ENCODE assay signal across 13 cellular contexts in the genomic region with DNA sequence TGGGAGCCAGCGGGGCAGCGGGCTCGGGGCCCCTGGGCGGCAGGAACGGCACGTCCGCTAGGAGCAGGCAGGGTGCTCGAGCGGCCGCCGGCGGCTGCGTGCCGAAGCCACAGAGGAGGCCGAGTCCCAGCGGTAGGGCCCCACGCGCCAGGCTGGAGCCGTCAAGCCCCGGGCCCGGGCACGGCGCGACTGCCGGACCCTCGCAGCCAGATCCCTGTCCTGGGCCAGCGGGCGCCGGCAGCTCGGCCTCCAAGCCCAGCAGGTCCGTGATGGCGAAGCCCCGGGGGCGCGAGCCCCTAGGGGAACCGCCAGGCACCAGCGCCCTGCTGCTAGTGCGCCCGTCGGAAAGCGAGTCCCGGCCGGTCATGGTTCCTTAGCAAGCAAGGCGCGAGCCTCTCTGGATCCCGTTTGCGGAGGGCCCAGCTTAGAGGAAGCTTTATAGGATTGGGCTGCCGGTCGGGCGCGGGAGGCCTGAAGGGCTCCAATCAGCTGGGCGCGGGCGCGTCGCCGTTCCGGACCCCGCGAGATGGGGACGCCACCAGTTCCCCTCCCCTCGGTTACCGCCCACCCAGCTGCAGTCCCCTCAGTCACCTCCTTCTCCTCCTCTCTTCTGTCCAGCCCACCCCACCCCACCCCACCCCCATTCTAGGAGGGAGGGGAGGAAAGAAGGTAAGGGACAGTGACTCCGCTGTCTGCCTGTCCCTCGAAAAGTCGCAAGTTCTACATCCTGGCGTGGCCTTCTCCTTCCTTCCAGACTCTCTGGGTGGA. TPM values are rescaled to one million over a fixed set of nuclear protein-coding genes. Genes with fewer than 3 reads are reported as not detected.
DNase-seq lines count a peak whose midpoint lies in the region; ATAC-seq and TF ChIP-seq lines count a peak whose summit lies in the region.
"Had no signal": no experiment of that assay in that cellular context is flagged by ENCODE, and none has a peak within 500 bp of the region (broad histone marks: within the 10 kb centered on the region; RNA-seq: fewer than 3 reads in every experiment).

Gene VSX1, minus strand, starts transcription at position 412 of the 768 bp plus-strand sequence. Its CDS starts 45 bp downstream, at position 367.

- no peak for DNase-seq in CD4-positive, alpha-beta T cell
- no peak for DNase-seq in naive thymus-derived CD4-positive, alpha-beta T cell
- DNase-seq in stimulated activated CD4-positive, alpha-beta T cell treated with anti-CD3 and anti-CD28 coated beads, Interleukin-4, amount 100 ng/mL, for 24 hours: no peak
- DNase-seq in SKM-1 (lab: John Stamatoyannopoulos, UW; ENCODE audit: unreplicated experiment): no peak
- no peak for DNase-seq in Peyer's patch
- DNase-seq in smooth muscle cell (lab: John Stamatoyannopoulos, UW; ENCODE audit: unreplicated experiment): no peak
- DNase-seq: activated CD4-positive, alpha-beta T cell treated with anti-CD3 and anti-CD28 coated beads, Interleukin-2, amount 50 U/mL, for 1 hour; brain microvascular endothelial cell; NCI-H345; OCI-M1 had no signal

- ATAC-seq in CD4-positive, alpha-beta T cell (ENCODE audit: poor library complexity): no peak
- no peak for ATAC-seq in naive thymus-derived CD4-positive, alpha-beta T cell
- ATAC-seq: gastroesophageal sphincter had no signal

- peaks cover 5% of the 10 kb centered on the region for H3K4me1 ChIP-seq in ACC112 (ENCODE audit: control insufficient read depth, insufficient read depth, low read length, unreplicated experiment)
- H3K4me1 ChIP-seq in naive thymus-derived CD4-positive, alpha-beta T cell (ENCODE audit: control insufficient read depth in 2 of 2, insufficient read depth in 2 of 2, low read length in 2 of 2): peaks cover 14 to 21% of the 10 kb centered on the region in 2 donors
- H3K4me1 ChIP-seq in Peyer's patch: peaks cover 0 to 18% (median 2%) of the 10 kb centered on the region in 4 donors
- H3K4me1 ChIP-seq in smooth muscle cell (ENCODE audit: low read depth): peaks cover 5% of the 10 kb centered on the region

- intact Hi-C loops in CD4-positive, alpha-beta T cell (cut with DNase I, micrococcal nuclease): loop anchor here in 1 of 2 experiments (5.0 kb wide), 1 partner anchor 115 kb away; the partner anchor contains the start of gene ENTPD6
- intact Hi-C loops in naive thymus-derived CD4-positive, alpha-beta T cell (cut with micrococcal nuclease): loop anchor here (1.0 to 5.0 kb wide), 2 partner anchors 8 to 115 kb away; partner anchors contain the start of gene ENTPD6 (in 1 of the 2)

- no peaks in the 10 kb centered on the region for H3K36me3 Mint-ChIP-seq in CD4-positive, alpha-beta T cell (ENCODE audit: low read depth)
- H3K36me3 Mint-ChIP-seq in brain: no peaks in the 10 kb centered on the region
- H3K36me3 Mint-ChIP-seq in naive thymus-derived CD4-positive, alpha-beta T cell: peaks cover 0 to 8% (median 0%) of the 10 kb centered on the region in 5 donors

- H3K27ac ChIP-seq in ACC112 (ENCODE audit: low read depth, low read length) (no peak within 1 kb of the TSS), Peyer's patch (no peak within 1 kb of the TSS), smooth muscle cell (ENCODE audit: low read depth) (no peak within 1 kb of the TSS)
- no peak within 1 kb of the TSS for H3K27ac ChIP-seq in CD4-positive, alpha-beta T cell (ENCODE audit: low read depth, low read length)
- no peak within 1 kb of the TSS for H3K27ac ChIP-seq in naive thymus-derived CD4-positive, alpha-beta T cell (ENCODE audit: low read depth, low read length)
- H3K27ac ChIP-seq: brain microvascular endothelial cell, gastroesophageal sphincter had no signal

- H3K36me3 ChIP-seq in ACC112 (ENCODE audit: insufficient read depth, low read length) (no peaks in the 10 kb centered on the region), Peyer's patch (no peaks in the 10 kb centered on the region), smooth muscle cell (ENCODE audit: low read depth) (no peaks in the 10 kb centered on the region)
- no peaks in the 10 kb centered on the region for H3K36me3 ChIP-seq in naive thymus-derived CD4-positive, alpha-beta T cell (ENCODE audit: control insufficient read depth in 2 of 3, insufficient read depth in 3 of 3, low read length in 3 of 3)
- H3K36me3 ChIP-seq: brain microvascular endothelial cell, gastroesophageal sphincter had no signal

- CTCF ChIA-PET in CD4-positive, alpha-beta T cell (lab: Charles Lee): interaction anchor here (0.8 kb wide), 1 partner anchor 178 kb away, joined by 3 read pairs; no protein-coding TSS in a partner anchor
- CTCF ChIA-PET in naive thymus-derived CD4-positive, alpha-beta T cell (lab: Charles Lee): no interaction called here

- H3K79me2 ChIP-seq in ACC112 (ENCODE audit: control insufficient read depth, insufficient read depth, low read length, unreplicated experiment) (no peaks in the 10 kb centered on the region), smooth muscle cell (ENCODE audit: low read depth) (no peaks in the 10 kb centered on the region)

- TF ChIP-seq CTCF in CD4-positive, alpha-beta T cell (IDR thresholded peaks at IDR 0.05): no peak
- TF ChIP-seq CTCF in brain (conservative IDR thresholded peaks at IDR 0.05): no peak
- no peak for TF ChIP-seq CTCF in Peyer's patch (IDR thresholded peaks at IDR 0.05)
- no peak for TF ChIP-seq CTCF in smooth muscle cell (IDR thresholded peaks at IDR 0.05; ENCODE audit: borderline replicate concordance, insufficient read depth, poor library complexity, severe bottlenecking)

- no peak within 1 kb of the TSS for H3K4me2 ChIP-seq in smooth muscle cell

- H3K27me3 Mint-ChIP-seq in CD4-positive, alpha-beta T cell: peaks cover 81% of the 10 kb centered on the region
- H3K27me3 Mint-ChIP-seq in brain: peaks cover 98% of the 10 kb centered on the region
- peaks cover 68 to 90% (median 73%) of the 10 kb centered on the region in 5 donors for H3K27me3 Mint-ChIP-seq in naive thymus-derived CD4-positive, alpha-beta T cell

- no peaks in the 10 kb centered on the region for H4K20me1 ChIP-seq in smooth muscle cell (ENCODE audit: low read depth)

- H3K9me3 ChIP-seq in CD4-positive, alpha-beta T cell (ENCODE audit: control insufficient read depth, low read length): no peaks in the 10 kb centered on the region
- no peaks in the 10 kb centered on the region for H3K9me3 ChIP-seq in naive thymus-derived CD4-positive, alpha-beta T cell (ENCODE audit: control insufficient read depth in 2 of 3, low read length in 3 of 3)
- H3K9me3 ChIP-seq in Peyer's patch (no peaks in the 10 kb centered on the region), smooth muscle cell (replicated peaks; ENCODE audit: low read depth) (no peaks in the 10 kb centered on the region)
- H3K9me3 ChIP-seq: gastroesophageal sphincter had no signal

- no peaks in the 10 kb centered on the region for H3K9me3 Mint-ChIP-seq in CD4-positive, alpha-beta T cell
- H3K9me3 Mint-ChIP-seq in brain: peaks cover 0 to 14% (median 9%) of the 10 kb centered on the region in 5 experiments
- H3K9me3 Mint-ChIP-seq in naive thymus-derived CD4-positive, alpha-beta T cell: peaks cover 0 to 8% (median 0%) of the 10 kb centered on the region in 11 donors

- H3K9ac ChIP-seq in smooth muscle cell (ENCODE audit: low read depth): no peak within 1 kb of the TSS

- no peaks in the 10 kb centered on the region for H3F3A ChIP-seq in smooth muscle cell (ENCODE audit: low read depth)

- H3K27me3 ChIP-seq in ACC112 (ENCODE audit: insufficient read depth, low read length) (peaks cover 90% of the 10 kb centered on the region), Peyer's patch (peaks cover 0 to 40% of the 10 kb centered on the region in 2 donors), smooth muscle cell (ENCODE audit: low read depth) (peaks cover 100% of the 10 kb centered on the region)
- peaks cover 83% of the 10 kb centered on the region for H3K27me3 ChIP-seq in CD4-positive, alpha-beta T cell (ENCODE audit: control insufficient read depth, insufficient read depth, low read length)
- H3K27me3 ChIP-seq in naive thymus-derived CD4-positive, alpha-beta T cell (ENCODE audit: control insufficient read depth in 2 of 2, insufficient read depth in 2 of 2, low read length in 2 of 2): peaks cover 23 to 25% of the 10 kb centered on the region in 2 donors

- H3K4me3 Mint-ChIP-seq in CD4-positive, alpha-beta T cell: peak within 1 kb of the TSS; percentile 15
- peak within 1 kb of the TSS; percentile 50 to 77 (median 64) for H3K4me3 Mint-ChIP-seq in brain
- H3K4me3 Mint-ChIP-seq in naive thymus-derived CD4-positive, alpha-beta T cell: peak within 1 kb of the TSS in 8 of 10 donors; percentile 27 to 82 (median 52)

- H3K4me3 ChIP-seq in ACC112 (ENCODE audit: low read depth, low read length) (peak within 1 kb of the TSS; percentile 65; the same call in 1 of the 2 replicates), Peyer's patch (no peak within 1 kb of the TSS), smooth muscle cell (no peak within 1 kb of the TSS)
- no peak within 1 kb of the TSS for H3K4me3 ChIP-seq in naive thymus-derived CD4-positive, alpha-beta T cell (ENCODE audit: low read length)
- H3K4me3 ChIP-seq: gastroesophageal sphincter had no signal

- no peak within 1 kb of the TSS for H3K27ac Mint-ChIP-seq in CD4-positive, alpha-beta T cell
- H3K27ac Mint-ChIP-seq in brain: no peak within 1 kb of the TSS
- peak within 1 kb of the TSS in 1 of 9 donors; percentile 48 for H3K27ac Mint-ChIP-seq in naive thymus-derived CD4-positive, alpha-beta T cell

- H2AFZ ChIP-seq in ACC112 (ENCODE audit: low read length, unreplicated experiment): no peak within 1 kb of the TSS
- H2AFZ ChIP-seq in smooth muscle cell (ENCODE audit: low read depth): no peak within 1 kb of the TSS

- WGBS in smooth muscle cell (ENCODE audit: low lambda C conversion rate): 18% methylated on average over 41 of the region's 67 CpGs

- POLR2A ChIA-PET in CD4-positive, alpha-beta T cell (lab: Charles Lee): interaction anchor here (0.8 kb wide), 1 partner anchor 9 kb away, joined by 3 read pairs; no protein-coding TSS in a partner anchor
- POLR2A ChIA-PET in naive thymus-derived CD4-positive, alpha-beta T cell (lab: Charles Lee): interaction anchor here (0.6 kb wide), 1 partner anchor 113 kb away, joined by 3 read pairs; no protein-coding TSS in a partner anchor

- TF ChIP-seq POLR2A in Peyer's patch (IDR thresholded peaks at IDR 0.05): no peak

- H3K4me1 Mint-ChIP-seq in CD4-positive, alpha-beta T cell (ENCODE audit: low read depth): peaks cover 24% of the 10 kb centered on the region
- H3K4me1 Mint-ChIP-seq in brain: peaks cover 23% of the 10 kb centered on the region
- peaks cover 11 to 40% (median 27%) of the 10 kb centered on the region in 7 donors for H3K4me1 Mint-ChIP-seq in naive thymus-derived CD4-positive, alpha-beta T cell

RNA-seq across cellular contexts. Expression of gene VSX1, which starts in this region (rescaled TPM):
- total RNA-seq in CD4-positive, alpha-beta T cell: not detected
- polyA plus RNA-seq in brain (ENCODE audit: insufficient read depth, low read depth, low replicate concordance): 0.56 TPM
- total RNA-seq in naive thymus-derived CD4-positive, alpha-beta T cell: not detected
- polyA plus RNA-seq in naive thymus-derived CD4-positive, alpha-beta T cell: not detected
- not detected for total RNA-seq in Peyer's patch
- total RNA-seq in smooth muscle cell: not detected in 2 replicates
- not detected in 2 replicates for polyA plus RNA-seq in smooth muscle cell
- total RNA-seq: gastroesophageal sphincter had no signal
